ENCODE assay signal across 9 cellular contexts in the genomic region with DNA sequence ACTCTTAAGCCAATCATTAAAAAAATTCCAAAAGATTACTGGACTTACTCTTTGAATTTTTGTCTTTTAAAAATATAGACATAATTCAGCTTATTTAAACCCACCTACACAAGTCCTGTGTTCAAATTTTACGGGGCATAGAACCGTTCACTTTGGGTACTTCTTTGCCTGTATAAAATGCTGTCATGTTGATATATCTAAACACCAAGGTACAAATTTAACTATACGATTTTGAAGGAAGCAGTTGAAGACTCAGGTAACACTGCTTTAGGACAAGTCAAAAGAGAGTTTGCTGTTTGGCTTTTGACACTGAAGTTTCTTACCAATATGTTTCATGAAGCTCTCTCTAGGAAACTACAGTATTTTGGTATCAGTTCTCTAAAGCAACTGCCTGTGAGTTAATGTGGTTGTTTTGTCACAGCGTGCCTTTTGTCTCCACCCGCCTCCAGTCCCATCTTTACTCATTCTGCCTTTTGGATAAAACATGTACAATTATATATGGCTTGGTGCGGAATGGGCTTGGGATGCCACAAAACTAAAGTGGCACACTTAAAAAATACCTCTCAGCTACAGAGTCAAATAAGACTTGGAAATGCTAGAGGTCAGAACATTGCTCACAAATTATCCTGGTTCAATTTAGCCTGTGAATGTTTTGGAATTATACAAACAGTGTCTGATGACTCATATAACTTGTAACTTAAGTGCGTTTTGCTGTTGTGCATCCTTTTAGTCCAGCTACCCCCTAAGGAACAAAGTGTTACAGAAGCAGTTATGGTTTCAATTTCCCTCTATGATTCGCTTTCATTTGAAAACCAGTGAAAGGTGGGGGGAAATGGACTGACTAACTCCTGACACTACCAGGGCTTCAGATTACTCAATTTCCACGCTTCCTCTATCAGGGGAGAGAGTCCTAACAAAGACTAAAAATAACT. TPM values are rescaled to one million over a fixed set of nuclear protein-coding genes. Genes with fewer than 3 reads are reported as not detected.
A peak's percentile ranks its signal among the peaks of the same experiment; 100 is the strongest.
DNase-seq lines count a peak whose midpoint lies in the region; ATAC-seq, FAIRE-seq and TF ChIP-seq lines count a peak whose summit lies in the region.
"Had no signal": no experiment of that assay in that cellular context is flagged by ENCODE, and none has a peak within 500 bp of the region (broad histone marks: within the 10 kb centered on the region; RNA-seq: fewer than 3 reads in every experiment).

No MANE protein-coding gene starts in this region.

- no peaks in the 10 kb centered on the region for H3K27me3 ChIP-seq in WERI-Rb-1 (ENCODE audit: insufficient read depth, low read depth, severe bottlenecking)

- peak overlapping the region; percentile 88 for H3K4me2 ChIP-seq in A549

- H3K4me3 ChIP-seq in A549 (0 out of 3 replicates have a peak overlapping the region, but pooled peaks have one; percentile 8), WERI-Rb-1 (ENCODE audit: low read depth, low read length) (no peak overlapping the region)

- FAIRE-seq in A549 (lab: Jason Lieb, UNC) (no peak), GM19239 (lab: Jason Lieb, UNC) (peak; percentile 92)

- no peaks in the 10 kb centered on the region for H3K36me3 ChIP-seq in WERI-Rb-1

- 22% methylated on average over 9 of the region's 9 CpGs for WGBS in A549 (ENCODE audit: missing lambda C conversion rate)

- H3K4me1 ChIP-seq in A549 = peaks cover 51% of the 10 kb centered on the region

- POLR2A ChIA-PET in A549 (lab: Yijun Ruan, JAX) = no interaction called here

- TF ChIP-seq RAD21 in A549 (conservative IDR thresholded peaks at IDR 0.05 in 1 of 2, IDR thresholded peaks at IDR 0.05 in 1 of 2) = no peak

- TF ChIP-seq EP300 in A549 (IDR thresholded peaks at IDR 0.05) = no peak

- H3K9me3 ChIP-seq in A549 (no peaks in the 10 kb centered on the region), WERI-Rb-1 (ENCODE audit: severe bottlenecking) (peaks cover 2% of the 10 kb centered on the region)

- no peak for TF ChIP-seq CTCF in A549 (IDR thresholded peaks at IDR 0.05)
- TF ChIP-seq CTCF in WERI-Rb-1 (IDR thresholded peaks at IDR 0.05; ENCODE audit: low read depth, low read length) = no peak

- CTCF ChIA-PET in A549 (lab: Yijun Ruan, JAX) = interaction anchor here (0.8 to 0.9 kb wide), 2 partner anchors 8 to 67 kb away, joined by 3 read pairs; no protein-coding TSS in a partner anchor

- in situ Hi-C loops in SK-MEL-5 (cut with HindIII; ENCODE audit: low pct_unique_long_range_greater_than_20kb, low sequenced_read_pairs) = no loop called here

- peak overlapping the region; percentile 84 to 86 for H3K27ac ChIP-seq in A549
- no peak overlapping the region for H3K27ac ChIP-seq in WERI-Rb-1

- peak; percentile 45 to 52; a peak in 4 of 6 replicates for ATAC-seq in A549
- peak; percentile 85 for ATAC-seq in HG03103 (IDR thresholded peaks at IDR 0.05; ENCODE audit: low read depth, unreplicated experiment)

- TF ChIP-seq POLR2A in A549 (IDR thresholded peaks at IDR 0.05; ENCODE audit: low read length) = no peak

- peak in 1 of 2 experiments; percentile 28 for DNase-seq in A549 (ENCODE audit: low read depth in 1 of 2, low spot score in 1 of 2)
- no peak for DNase-seq in GM19239 (ENCODE audit: insufficient read length, low spot score)
- peak; percentile 40 for DNase-seq in SK-MEL-5 (ENCODE audit: low read depth, low spot score)
- DNase-seq in myocyte (ENCODE audit: low read depth) = peak; percentile 67
- no peak for DNase-seq in WERI-Rb-1
- no peak for DNase-seq in ecto neural progenitor cell (ENCODE audit: low spot score)
- DNase-seq in activated CD8-positive, alpha-beta memory T cell treated with anti-CD3 and anti-CD28 coated beads for 24 hours = no peak
- DNase-seq: DND-41 had no signal

TF ChIP-seq in A549, 52 proteins besides CTCF, POLR2A, EP300 and RAD21:
- TF ChIP-seq, protein P1, sequence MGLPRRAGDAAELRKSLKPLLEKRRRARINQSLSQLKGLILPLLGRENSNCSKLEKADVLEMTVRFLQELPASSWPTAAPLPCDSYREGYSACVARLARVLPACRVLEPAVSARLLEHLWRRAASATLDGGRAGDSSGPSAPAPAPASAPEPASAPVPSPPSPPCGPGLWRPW (IDR thresholded peaks at IDR 0.05) = no peak
- TF ChIP-seq MAFK (IDR thresholded peaks at IDR 0.05; ENCODE audit: partially characterized antibody) = no peak
- peak; percentile 26; the same call in 1 of the 2 replicates for TF ChIP-seq JUNB (IDR thresholded peaks at IDR 0.05)
- no peak for TF ChIP-seq ZC3H11A (IDR thresholded peaks at IDR 0.05)
- TF ChIP-seq, protein P2, sequence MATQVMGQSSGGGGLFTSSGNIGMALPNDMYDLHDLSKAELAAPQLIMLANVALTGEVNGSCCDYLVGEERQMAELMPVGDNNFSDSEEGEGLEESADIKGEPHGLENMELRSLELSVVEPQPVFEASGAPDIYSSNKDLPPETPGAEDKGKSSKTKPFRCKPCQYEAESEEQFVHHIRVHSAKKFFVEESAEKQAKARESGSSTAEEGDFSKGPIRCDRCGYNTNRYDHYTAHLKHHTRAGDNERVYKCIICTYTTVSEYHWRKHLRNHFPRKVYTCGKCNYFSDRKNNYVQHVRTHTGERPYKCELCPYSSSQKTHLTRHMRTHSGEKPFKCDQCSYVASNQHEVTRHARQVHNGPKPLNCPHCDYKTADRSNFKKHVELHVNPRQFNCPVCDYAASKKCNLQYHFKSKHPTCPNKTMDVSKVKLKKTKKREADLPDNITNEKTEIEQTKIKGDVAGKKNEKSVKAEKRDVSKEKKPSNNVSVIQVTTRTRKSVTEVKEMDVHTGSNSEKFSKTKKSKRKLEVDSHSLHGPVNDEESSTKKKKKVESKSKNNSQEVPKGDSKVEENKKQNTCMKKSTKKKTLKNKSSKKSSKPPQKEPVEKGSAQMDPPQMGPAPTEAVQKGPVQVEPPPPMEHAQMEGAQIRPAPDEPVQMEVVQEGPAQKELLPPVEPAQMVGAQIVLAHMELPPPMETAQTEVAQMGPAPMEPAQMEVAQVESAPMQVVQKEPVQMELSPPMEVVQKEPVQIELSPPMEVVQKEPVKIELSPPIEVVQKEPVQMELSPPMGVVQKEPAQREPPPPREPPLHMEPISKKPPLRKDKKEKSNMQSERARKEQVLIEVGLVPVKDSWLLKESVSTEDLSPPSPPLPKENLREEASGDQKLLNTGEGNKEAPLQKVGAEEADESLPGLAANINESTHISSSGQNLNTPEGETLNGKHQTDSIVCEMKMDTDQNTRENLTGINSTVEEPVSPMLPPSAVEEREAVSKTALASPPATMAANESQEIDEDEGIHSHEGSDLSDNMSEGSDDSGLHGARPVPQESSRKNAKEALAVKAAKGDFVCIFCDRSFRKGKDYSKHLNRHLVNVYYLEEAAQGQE (IDR thresholded peaks at IDR 0.05) = no peak
- TF ChIP-seq FOSL2 (IDR thresholded peaks at IDR 0.05) = no peak
- TF ChIP-seq FOSL2 (CRISPR knock-in tag; IDR thresholded peaks at IDR 0.05) = peak; percentile 82
- TF ChIP-seq, protein P3, sequence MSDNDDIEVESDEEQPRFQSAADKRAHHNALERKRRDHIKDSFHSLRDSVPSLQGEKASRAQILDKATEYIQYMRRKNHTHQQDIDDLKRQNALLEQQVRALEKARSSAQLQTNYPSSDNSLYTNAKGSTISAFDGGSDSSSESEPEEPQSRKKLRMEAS (IDR thresholded peaks at IDR 0.05) = no peak

RNA-seq across cellular contexts. Expression of a gene that starts 38.7 kb away (rescaled TPM):
- polyA plus RNA-seq in A549 (2011; rRNA removed) = 9.5 and 9.8 TPM in 2 replicates
- 1.9 TPM in 2 replicates for polyA plus RNA-seq in A549 (2012; cell fraction: cytosol; rRNA removed)
- 1.1 and 1.9 TPM in 2 replicates for polyA plus RNA-seq in A549 (2012; cell fraction: nucleus; rRNA removed)
- polyA plus RNA-seq in A549 (2017; fragmentation: RNase III; extraction: RNeasy Plus Mini Kit Qiagen cat#74134 plus additional on column Dnase treatment) = 2.5 to 3.2 TPM (median 2.5 TPM) in 3 replicates
- 2.7 and 4.2 TPM in 2 replicates for polyA minus RNA-seq in A549 (2011; rRNA and poly(A)+ RNA removed)
- 1.1 and 1.2 TPM in 2 replicates for total RNA-seq in SK-MEL-5 (2014; rRNA removed; shearing (Covaris generic))
- polyA plus RNA-seq in SK-MEL-5 (2015; cell fraction: cytosol; rRNA removed) = 0.95 and 1.5 TPM in 2 replicates
- polyA plus RNA-seq in SK-MEL-5 (2015; cell fraction: nucleus; rRNA removed) = 1.3 and 1.6 TPM in 2 replicates
- total RNA-seq in myocyte = 4.7 and 6.7 TPM in 2 replicates
- polyA plus RNA-seq in myocyte (2012) = 0.43 TPM

Comparison
In these comparisons a context has a peak if more than half of its experiments do, and no peak if none do; other contexts are left out.
1. DNase-seq: peak in SK-MEL-5 (single experiment) and myocyte (single experiment); none in GM19239 (single experiment), WERI-Rb-1 (single experiment), ecto neural progenitor cell (single experiment) and activated CD8-positive, alpha-beta memory T cell treated with anti-CD3 and anti-CD28 coated beads for 24 hours (single experiment).